25 cellular contexts compared by ENCODE assay signal in genomic region chr1:229949500-229949899, GRCh38.
"Had no signal": no experiment of that assay in that cellular context is flagged by ENCODE, and none has a peak within 500 bp of the region (broad histone marks: within the 10 kb centered on the region; RNA-seq: fewer than 3 reads in every experiment).

No MANE protein-coding gene starts in this region.

- DNase-seq: activated B cell treated with CpG ODN at 0.5 μM for 24 hours; activated CD4-positive, alpha-beta memory T cell treated with anti-CD3 and anti-CD28 coated beads for 36 hours; activated CD4-positive, alpha-beta T cell treated with anti-CD3 and anti-CD28 coated beads for 4 hours; activated CD4-positive, alpha-beta T cell treated with anti-CD3 and anti-CD28 coated beads, Interleukin-2, amount 10 ng/mL, durations not matched to agents 24 days and 14 days; activated CD4-positive, alpha-beta T cell treated with anti-CD3 and anti-CD28 coated beads, Interleukin-2, amount 50 U/mL, for 1 hour; activated CD4-positive, alpha-beta T cell treated with anti-CD3 and anti-CD28 coated beads, Interleukin-2, amount 50 U/mL, for 4 hours; activated CD4-positive, CD25-positive, alpha-beta regulatory T cell treated with anti-CD3 and anti-CD28 coated beads, Interleukin-2, amount 50 U/mL, for 72 hours; activated CD8-positive, alpha-beta memory T cell treated with anti-CD3 and anti-CD28 coated beads, Interleukin-2, amount 50 U/mL, for 4 hours; activated CD8-positive, alpha-beta T cell treated with anti-CD3 and anti-CD28 coated beads for 36 hours; activated effector memory CD4-positive, alpha-beta T cell treated with anti-CD3 and anti-CD28 coated beads, Interleukin-2, amount 50 U/mL, for 16 hours; activated gamma-delta T cell treated with Interleukin-2 at 50 U/mL for 16 hours; activated naive CD4-positive, alpha-beta T cell; activated naive CD4-positive, alpha-beta T cell treated with anti-CD3 and anti-CD28 coated beads for 36 hours; activated naive CD4-positive, alpha-beta T cell treated with anti-CD3 and anti-CD28 coated beads, Interleukin-2, amount 50 U/mL, for 16 hours; activated naive CD8-positive, alpha-beta T cell treated with anti-CD3 and anti-CD28 coated beads for 36 hours; activated T-cell treated with anti-CD3 and anti-CD28 coated beads for 4 hours; activated T-cell treated with anti-CD3 and anti-CD28 coated beads, Interleukin-2, amount 50 U/mL, for 1 hour; activated T-cell treated with anti-CD3 and anti-CD28 coated beads, Interleukin-2, amount 50 U/mL, for 4 hours; activated T-cell treated with anti-CD3 and anti-CD28 coated beads, Interleukin-2, amount 50 U/mL, for 72 hours; adrenal gland; amniotic stem cell; caudate nucleus; cerebellar nuclear complex; T-helper 2 cell; T-helper 9 cell had no signal
